In genomic region chr3:12630843-12631242, GRCh38 we compare ENCODE assay signal across 7 cellular contexts. TPM values are rescaled to one million over a fixed set of nuclear protein-coding genes. Genes with fewer than 3 reads are reported as not detected.
DNase-seq lines count a peak whose midpoint lies in the region; ATAC-seq, FAIRE-seq and TF ChIP-seq lines count a peak whose summit lies in the region.
"Not testable (repeated sequence)": the region's sequence is repeated elsewhere in the genome, so short reads cannot be mapped to it uniquely, and the experiment has no call there.

No MANE protein-coding gene starts in this region.

- CTCF ChIA-PET in IMR-90 (lab: Yijun Ruan, JAX); WTC11 (lab: Charles Lee); HepG2 (lab: Yijun Ruan, JAX; ENCODE audit: low intra/inter-chr PET ratio, low total read pairs): not testable (repeated sequence)

- not testable (repeated sequence) for H3K9me3 ChIP-seq in BLaER1; IMR-90 (ENCODE audit: control insufficient read depth, insufficient read depth, low read length); cardiac muscle cell (ENCODE audit: low read depth); HepG2 (ENCODE audit: low read length); neutrophil

- ATAC-seq in IMR-90 (ENCODE audit: low read depth); WTC11; HepG2; stimulated activated memory B cell treated with anti-CD40 and anti-IgM and Interleukin-4, amounts not matched to agents 10 μg/mL and 1 μg/mL and 100 μg/mL, for 72 hours: not testable (repeated sequence)

- not testable (repeated sequence) for H4K91ac ChIP-seq in IMR-90 (ENCODE audit: insufficient read depth, low read depth, low read length)

- peaks cover 90% of the 10 kb centered on the region for H3K79me2 ChIP-seq in HepG2 (ENCODE audit: insufficient read depth, low read length)

- H3K4me2 ChIP-seq in BLaER1: 0 out of 2 replicates have a peak overlapping the region, but pooled peaks have one; percentile 2
- H3K4me2 ChIP-seq in IMR-90 (ENCODE audit: low read depth, low read length); HepG2 (ENCODE audit: low read depth, low read length): not testable (repeated sequence)

- not testable (repeated sequence) for H2AFZ ChIP-seq in IMR-90 (replicated peaks; ENCODE audit: low read length, poor library complexity); HepG2 (ENCODE audit: low read length)

- FAIRE-seq in HepG2 (lab: Jason Lieb, UNC): not testable (repeated sequence)

- TF ChIP-seq CTCF in IMR-90 (conservative IDR thresholded peaks at IDR 0.05; ENCODE audit: low read depth, low read length); WTC11 (IDR thresholded peaks at IDR 0.05); cardiac muscle cell (IDR thresholded peaks at IDR 0.05; ENCODE audit: low read depth, low read length); HepG2 (CRISPR knock-in tag; IDR thresholded peaks at IDR 0.05); neutrophil (IDR thresholded peaks at IDR 0.05): not testable (repeated sequence)

- not testable (repeated sequence) for DNase-seq in IMR-90; WTC11 (ENCODE audit: low spot score); cardiac muscle cell (ENCODE audit: low read depth in 1 of 2, low spot score in 1 of 2); HepG2 (ENCODE audit: low spot score)

- peaks cover 23% of the 10 kb centered on the region for H3K4me1 Mint-ChIP-seq in WTC11
- H3K4me1 Mint-ChIP-seq in stimulated activated memory B cell treated with anti-CD40 and anti-IgM and Interleukin-4, amounts not matched to agents 10 μg/mL and 1 μg/mL and 100 μg/mL, for 72 hours: peaks cover 43% of the 10 kb centered on the region

- H3K4me3 Mint-ChIP-seq in WTC11; stimulated activated memory B cell treated with anti-CD40 and anti-IgM and Interleukin-4, amounts not matched to agents 10 μg/mL and 1 μg/mL and 100 μg/mL, for 72 hours: not testable (repeated sequence)

- H3K18ac ChIP-seq in IMR-90 (ENCODE audit: low read depth, low read length): not testable (repeated sequence)

- H3K23ac ChIP-seq in IMR-90 (ENCODE audit: low read depth, low read length): peak overlapping the region; percentile 45; the same call in 1 of the 2 replicates

- BruUV-seq in IMR-90 (replicated peaks; lab: Mats Ljungman, UMichigan); HepG2 (replicated peaks; lab: Mats Ljungman, UMichigan): not testable (repeated sequence)

- H2BK5ac ChIP-seq in IMR-90 (ENCODE audit: low read depth, low read length, poor library complexity, severe bottlenecking): not testable (repeated sequence)

- H2AK5ac ChIP-seq in IMR-90 (ENCODE audit: low read depth, low read length): not testable (repeated sequence)

- H4K5ac ChIP-seq in IMR-90 (ENCODE audit: low read depth, low read length): not testable (repeated sequence)

- H3K4me1 ChIP-seq in BLaER1 (peaks cover 25% of the 10 kb centered on the region), cardiac muscle cell (ENCODE audit: low read depth) (peaks cover 21% of the 10 kb centered on the region), HepG2 (ENCODE audit: insufficient read depth, low read length) (peaks cover 18% of the 10 kb centered on the region; the same call in 1 of the 2 replicates), neutrophil (ENCODE audit: control insufficient read depth in 1 of 2, insufficient read depth in 1 of 2, low read depth in 1 of 2, low read length in 1 of 2) (peaks cover 19 to 43% of the 10 kb centered on the region in 2 experiments)
- not testable (repeated sequence) for H3K4me1 ChIP-seq in IMR-90 (ENCODE audit: control insufficient read depth, insufficient read depth, low read length)

- H3K27ac ChIP-seq in BLaER1; IMR-90 (ENCODE audit: insufficient read depth, low read length); HepG2 (ENCODE audit: extremely low read length, insufficient read depth, low read length): not testable (repeated sequence)
- H3K27ac ChIP-seq in cardiac muscle cell: peak overlapping the region; percentile 92
- H3K27ac ChIP-seq in neutrophil: peak overlapping the region; percentile 76

- not testable (repeated sequence) for TF ChIP-seq RAD21 in IMR-90 (IDR thresholded peaks at IDR 0.05; ENCODE audit: low read length); HepG2 (CRISPR knock-in tag; IDR thresholded peaks at IDR 0.05)

- not testable (repeated sequence) for H3K9me3 Mint-ChIP-seq in WTC11; stimulated activated memory B cell treated with anti-CD40 and anti-IgM and Interleukin-4, amounts not matched to agents 10 μg/mL and 1 μg/mL and 100 μg/mL, for 72 hours

- H2BK15ac ChIP-seq in IMR-90 (ENCODE audit: low read depth, low read length): not testable (repeated sequence)

- not testable (repeated sequence) for H2BK20ac ChIP-seq in IMR-90 (ENCODE audit: low read depth, low read length)

- H3K79me1 ChIP-seq in IMR-90 (ENCODE audit: low read depth in 1 of 2, low read length in 2 of 2): peaks cover 14 to 52% of the 10 kb centered on the region in 2 experiments

- no CpG with 5 or more reads among the region's 7 CpGs for WGBS in IMR-90 (ENCODE audit: extremely low coverage in 2 of 2, insufficient read length in 1 of 2), 2 experiments
- WGBS in HepG2 (ENCODE audit: low lambda C conversion rate): 94% methylated on average over 7 of the region's 7 CpGs

- H3K9ac ChIP-seq in BLaER1; IMR-90 (ENCODE audit: low read depth, low read length); HepG2 (ENCODE audit: insufficient read depth, low read depth, low read length): not testable (repeated sequence)

- TF ChIP-seq POLR2A in IMR-90 (IDR thresholded peaks at IDR 0.05; ENCODE audit: low read depth, low read length); HepG2 (IDR thresholded peaks at IDR 0.05; ENCODE audit: insufficient read depth in 1 of 2, low read depth in 2 of 2, low read length in 2 of 2): not testable (repeated sequence)

- not testable (repeated sequence) for TF ChIP-seq EP300 in HepG2 (IDR thresholded peaks at IDR 0.05; ENCODE audit: low read depth in 2 of 2, low read length in 2 of 2); HepG2 (CRISPR knock-in tag; IDR thresholded peaks at IDR 0.05; ENCODE audit: borderline replicate concordance)

- H3K14ac ChIP-seq in IMR-90 (replicated peaks; ENCODE audit: low read depth, low read length): not testable (repeated sequence)

- H3K9me1 ChIP-seq in IMR-90 (ENCODE audit: insufficient read depth, low read length): peaks cover 12% of the 10 kb centered on the region

- in situ Hi-C loops in IMR-90 (cut with MboI; ENCODE audit: low sequenced_read_pairs); HepG2 (cut with HindIII; ENCODE audit: extremely low pct_ligation_motif_present, low pct_unique_long_range_greater_than_20kb): not testable (repeated sequence)

- H3K36me3 ChIP-seq in BLaER1: peaks cover 27% of the 10 kb centered on the region
- H3K36me3 ChIP-seq in IMR-90 (ENCODE audit: control insufficient read depth, insufficient read depth, low read length); cardiac muscle cell; HepG2 (replicated peaks in 1 of 2; ENCODE audit: control insufficient read depth in 1 of 2, insufficient read depth in 2 of 2, low read length in 2 of 2); neutrophil: not testable (repeated sequence)

- not testable (repeated sequence) for H2BK120ac ChIP-seq in IMR-90 (ENCODE audit: low read depth, low read length)

- POLR2A ChIA-PET in IMR-90 (lab: Charles Lee; ENCODE audit: unreplicated experiment); WTC11 (lab: Charles Lee); HepG2 (lab: Yijun Ruan, JAX): not testable (repeated sequence)

- not testable (repeated sequence) for H4K8ac ChIP-seq in IMR-90 (ENCODE audit: low read depth in 2 of 2, low read length in 2 of 2)

- intact Hi-C loops in IMR-90 (cut with micrococcal nuclease); HepG2 (cut with micrococcal nuclease; ENCODE audit: unreplicated experiment): not testable (repeated sequence)

- not testable (repeated sequence) for H3K27me3 Mint-ChIP-seq in WTC11 (ENCODE audit: low read depth); stimulated activated memory B cell treated with anti-CD40 and anti-IgM and Interleukin-4, amounts not matched to agents 10 μg/mL and 1 μg/mL and 100 μg/mL, for 72 hours

- not testable (repeated sequence) for H3K27me3 ChIP-seq in BLaER1; IMR-90 (ENCODE audit: control insufficient read depth, insufficient read depth, low read length); cardiac muscle cell; HepG2 (ENCODE audit: control insufficient read depth in 1 of 2, insufficient read depth in 2 of 2, low read length in 2 of 2); neutrophil

- not testable (repeated sequence) for H2AK9ac ChIP-seq in IMR-90 (replicated peaks; ENCODE audit: low read depth, low read length, poor library complexity)

- H3K56ac ChIP-seq in IMR-90 (ENCODE audit: extremely low read depth, insufficient read depth, low read length): not testable (repeated sequence)

- not testable (repeated sequence) for H3K36me3 Mint-ChIP-seq in WTC11; stimulated activated memory B cell treated with anti-CD40 and anti-IgM and Interleukin-4, amounts not matched to agents 10 μg/mL and 1 μg/mL and 100 μg/mL, for 72 hours

- not testable (repeated sequence) for H3K4ac ChIP-seq in IMR-90 (ENCODE audit: low read depth, low read length)

- not testable (repeated sequence) for H3K4me3 ChIP-seq in BLaER1; IMR-90 (ENCODE audit: insufficient read depth, low read depth, low read length); cardiac muscle cell; HepG2 (replicated peaks in 1 of 3; ENCODE audit: insufficient read depth in 1 of 3, low read depth in 2 of 3, low read length in 3 of 3); neutrophil (ENCODE audit: low read depth in 1 of 2, low read length in 1 of 2)

- dilution Hi-C loops in IMR-90 (cut with HindIII; ENCODE audit: low sequenced_read_pairs, unreplicated experiment): not testable (repeated sequence)

- peaks cover 100% of the 10 kb centered on the region for H4K20me1 ChIP-seq in BLaER1
- peaks cover 78% of the 10 kb centered on the region for H4K20me1 ChIP-seq in IMR-90 (ENCODE audit: insufficient read depth, low read length)
- H4K20me1 ChIP-seq in HepG2 (ENCODE audit: insufficient read depth, low read length): peaks cover 37% of the 10 kb centered on the region

- peak overlapping the region; percentile 91; the same call in 1 of the 2 replicates for H3K27ac Mint-ChIP-seq in WTC11
- H3K27ac Mint-ChIP-seq in stimulated activated memory B cell treated with anti-CD40 and anti-IgM and Interleukin-4, amounts not matched to agents 10 μg/mL and 1 μg/mL and 100 μg/mL, for 72 hours: peak overlapping the region; percentile 14

RNA-seq across cellular contexts. Expression of gene RAF1, which starts 33.1 kb away (rescaled TPM):
- total RNA-seq in IMR-90 (2012; rRNA removed) (128 and 151 TPM in 2 replicates), WTC11 (2021) (85.0 to 101 TPM (median 86.1 TPM) in 3 replicates), cardiac muscle cell (104 and 153 TPM in 2 replicates), HepG2 (2016; rRNA removed; fragmentation: Illumina TruSeq; extraction: Trizol) (59.0 and 72.2 TPM in 2 replicates)
- polyA plus RNA-seq in IMR-90 (2012; rRNA removed) (101 and 115 TPM in 2 replicates), cardiac muscle cell (82.8 and 97.0 TPM in 2 replicates), HepG2 (2011; rRNA removed) (91.4 and 99.3 TPM in 2 replicates)
- 38.5 and 44.5 TPM in 2 replicates for polyA plus RNA-seq in IMR-90 (2012; cell fraction: cytosol; rRNA removed)
- polyA plus RNA-seq in IMR-90 (2012; cell fraction: nucleus; rRNA removed; ENCODE audit: low replicate concordance): 102 and 261 TPM in 2 replicates
- 14.3 and 16.7 TPM in 2 replicates for total RNA-seq in HepG2 (2016; cell fraction: cytosol; rRNA removed; fragmentation: Illumina TruSeq; extraction: Trizol; ENCODE audit: low read depth)
- 57.7 and 70.4 TPM in 2 replicates for total RNA-seq in HepG2 (2016; cell fraction: insoluble cytoplasmic fraction; rRNA removed; fragmentation: Illumina TruSeq; extraction: Trizol)
- total RNA-seq in HepG2 (2016; cell fraction: membrane; rRNA removed; fragmentation: Illumina TruSeq; extraction: Trizol): 53.2 and 54.8 TPM in 2 replicates
- total RNA-seq in HepG2 (2016; cell fraction: nucleus; rRNA removed; fragmentation: Illumina TruSeq; extraction: Trizol): 80.2 and 92.0 TPM in 2 replicates
- polyA plus RNA-seq in HepG2 (2011; cell fraction: cytosol; rRNA removed): 54.5 and 60.0 TPM in 2 replicates
- polyA plus RNA-seq in HepG2 (2011; cell fraction: nucleus; rRNA removed): 118 and 126 TPM in 2 replicates
- polyA plus RNA-seq in HepG2 (2012): 46.1 and 53.2 TPM in 2 replicates
- 9.5 and 10.3 TPM in 2 replicates for polyA plus RNA-seq in HepG2 (2016; cell fraction: cytosol; fragmentation: Illumina TruSeq; extraction: Trizol; ENCODE audit: low read depth)
- 48.0 and 52.7 TPM in 2 replicates for polyA plus RNA-seq in HepG2 (2016; cell fraction: insoluble cytoplasmic fraction; fragmentation: Illumina TruSeq; extraction: Trizol; ENCODE audit: low read depth)
- polyA plus RNA-seq in HepG2 (2016; cell fraction: membrane; fragmentation: Illumina TruSeq; extraction: Trizol; ENCODE audit: low read depth): 32.4 and 34.3 TPM in 2 replicates
- 154 and 158 TPM in 2 replicates for polyA plus RNA-seq in HepG2 (2016; cell fraction: nucleus; fragmentation: Illumina TruSeq; extraction: Trizol; ENCODE audit: insufficient read depth, low read depth)
- 194 and 317 TPM in 2 replicates for polyA minus RNA-seq in HepG2 (2011; rRNA and poly(A)+ RNA removed; ENCODE audit: low replicate concordance)
- 49.2 and 50.8 TPM in 2 replicates for polyA minus RNA-seq in HepG2 (2011; cell fraction: cytosol; rRNA and poly(A)+ RNA removed)
- polyA minus RNA-seq in HepG2 (2011; cell fraction: nucleus; rRNA and poly(A)+ RNA removed): 132 and 164 TPM in 2 replicates
